In genomic region chr4:5770051-5770450, GRCh38 we compare ENCODE assay signal across 24 cellular contexts.
"Had no signal": no experiment of that assay in that cellular context is flagged by ENCODE, and none has a peak within 500 bp of the region (broad histone marks: within the 10 kb centered on the region; RNA-seq: fewer than 3 reads in every experiment).

No MANE protein-coding gene starts in this region.

- H3K27ac ChIP-seq: epithelial cell of prostate, esophagus muscularis mucosa, gastrocnemius medialis, heart right ventricle, left ventricle myocardium inferior, lower lobe of right lung, parathyroid adenoma, prostate gland, thoracic aorta, transverse colon, vagina had no signal

- H3K27me3 Mint-ChIP-seq: stimulated activated naive CD8-positive, alpha-beta T cell treated with anti-CD3 and anti-CD28 coated beads, Interleukin-15, amount 100 ng/mL, for 72 hours had no signal

- DNase-seq: effector memory CD4-positive, alpha-beta T cell; gastrocnemius medialis; heart right ventricle; hypothalamus; left ventricle myocardium inferior; lower lobe of right lung; mesenchymal stem cell; naive B cell; occipital lobe; stimulated activated CD4-positive, alpha-beta T cell treated with anti-CD3 and anti-CD28 coated beads, Interleukin-2, amount 100 ng/mL, for 24 hours; stimulated activated CD4-positive, alpha-beta T cell treated with anti-CD3 and anti-CD28 coated beads, Interleukin-4, amount 100 ng/mL, for 4 hours; stimulated activated naive B cell treated with anti-CD40 and anti-IgM and Interleukin-4, amounts not matched to agents 10 μg/mL and 1 μg/mL and 100 μg/mL, for 72 hours; stimulated activated naive CD8-positive, alpha-beta T cell treated with anti-CD3 and anti-CD28 coated beads, Interleukin-15, amount 100 ng/mL, for 72 hours; substantia nigra; transverse colon had no signal

- ATAC-seq: gastrocnemius medialis; heart right ventricle; sciatic nerve; stimulated activated naive B cell treated with anti-CD40 and anti-IgM and Interleukin-4, amounts not matched to agents 10 μg/mL and 1 μg/mL and 100 μg/mL, for 72 hours; stimulated activated naive CD8-positive, alpha-beta T cell treated with anti-CD3 and anti-CD28 coated beads, Interleukin-15, amount 100 ng/mL, for 72 hours had no signal

- H3K4me1 ChIP-seq: esophagus muscularis mucosa, heart right ventricle, lower lobe of right lung, parathyroid adenoma, prostate gland, transverse colon had no signal

- H3K9ac ChIP-seq: parathyroid adenoma had no signal

- H3K4me3 ChIP-seq: esophagus muscularis mucosa, gastrocnemius medialis, heart right ventricle, left ventricle myocardium inferior, lower lobe of right lung, prostate gland, skin epidermis, thoracic aorta, transverse colon, vagina had no signal

- H3K4me1 Mint-ChIP-seq: naive B cell; nephron; stimulated activated naive B cell treated with anti-CD40 and anti-IgM and Interleukin-4, amounts not matched to agents 10 μg/mL and 1 μg/mL and 100 μg/mL, for 72 hours; stimulated activated naive CD8-positive, alpha-beta T cell treated with anti-CD3 and anti-CD28 coated beads, Interleukin-15, amount 100 ng/mL, for 72 hours had no signal

- H3K36me3 Mint-ChIP-seq: naive B cell; stimulated activated naive B cell treated with anti-CD40 and anti-IgM and Interleukin-4, amounts not matched to agents 10 μg/mL and 1 μg/mL and 100 μg/mL, for 72 hours had no signal

- H3K9me3 ChIP-seq: esophagus muscularis mucosa, gastrocnemius medialis, left ventricle myocardium inferior, lower lobe of right lung, prostate gland, thoracic aorta, transverse colon, vagina had no signal

- H3K27me3 ChIP-seq: esophagus muscularis mucosa, gastrocnemius medialis, heart right ventricle, transverse colon, vagina had no signal

- H3K27ac Mint-ChIP-seq: naive B cell; nephron; stimulated activated naive B cell treated with anti-CD40 and anti-IgM and Interleukin-4, amounts not matched to agents 10 μg/mL and 1 μg/mL and 100 μg/mL, for 72 hours; stimulated activated naive CD8-positive, alpha-beta T cell treated with anti-CD3 and anti-CD28 coated beads, Interleukin-15, amount 100 ng/mL, for 72 hours had no signal

- H3K79me2 ChIP-seq: parathyroid adenoma had no signal

- H2AFZ ChIP-seq: parathyroid adenoma had no signal

- H3K36me3 ChIP-seq: gastrocnemius medialis, lower lobe of right lung, prostate gland, transverse colon, vagina had no signal

- H3K4me3 Mint-ChIP-seq: naive B cell; nephron; stimulated activated naive B cell treated with anti-CD40 and anti-IgM and Interleukin-4, amounts not matched to agents 10 μg/mL and 1 μg/mL and 100 μg/mL, for 72 hours; stimulated activated naive CD8-positive, alpha-beta T cell treated with anti-CD3 and anti-CD28 coated beads, Interleukin-15, amount 100 ng/mL, for 72 hours had no signal
